ENCODE assay signal across 30 cellular contexts in genomic region chr15:79397264-79397663, GRCh38.
"Had no signal": no experiment of that assay in that cellular context is flagged by ENCODE, and none has a peak within 500 bp of the region (broad histone marks: within the 10 kb centered on the region; RNA-seq: fewer than 3 reads in every experiment).

No MANE protein-coding gene starts in this region.

- DNase-seq: activated effector memory CD4-positive, alpha-beta T cell treated with anti-CD3 and anti-CD28 coated beads, Interleukin-2, amount 50 U/mL, for 16 hours; activated effector memory CD4-positive, alpha-beta T cell treated with Interleukin-2 at 50 U/mL for 16 hours; activated gamma-delta T cell; activated gamma-delta T cell treated with Interleukin-2 at 50 U/mL for 16 hours; activated naive CD4-positive, alpha-beta T cell; activated naive CD4-positive, alpha-beta T cell treated with anti-CD3 and anti-CD28 coated beads for 36 hours; activated naive CD4-positive, alpha-beta T cell treated with anti-CD3 and anti-CD28 coated beads, Interleukin-2, amount 10 ng/mL, durations not matched to agents 7 days and 5 days; activated naive CD4-positive, alpha-beta T cell treated with anti-CD3 and anti-CD28 coated beads, Interleukin-2, amount 50 U/mL, for 16 hours; activated naive CD4-positive, alpha-beta T cell treated with Interleukin-2 at 50 U/mL for 16 hours; activated naive CD8-positive, alpha-beta T cell treated with anti-CD3 and anti-CD28 coated beads for 36 hours; activated naive CD8-positive, alpha-beta T cell treated with anti-CD3 and anti-CD28 coated beads, Interleukin-2, amount 10 ng/mL, durations not matched to agents 7 days and 5 days; activated naive CD8-positive, alpha-beta T cell treated with anti-CD3 and anti-CD28 coated beads, Interleukin-2, amount 50 U/mL, for 24 hours; activated T-cell treated with anti-CD3 and anti-CD28 coated beads, Interleukin-2, amount 50 U/mL, for 1 hour; activated T-cell treated with anti-CD3 and anti-CD28 coated beads, Interleukin-2, amount 50 U/mL, for 24 hours; activated T-cell treated with anti-CD3 and anti-CD28 coated beads, Interleukin-2, amount 50 U/mL, for 4 hours; activated T-cell treated with anti-CD3 and anti-CD28 coated beads, Interleukin-2, amount 50 U/mL, for 48 hours; activated T-cell treated with anti-CD3 and anti-CD28 coated beads, Interleukin-2, amount 50 U/mL, for 72 hours; adrenal gland; amniotic stem cell; amygdala; anterior cingulate cortex; aorta; body of pancreas; brain microvascular endothelial cell; caudate nucleus; central memory CD4-positive, alpha-beta T cell; cerebellar nuclear complex had no signal

- H3K27me3 ChIP-seq: adrenal gland, ascending aorta, body of pancreas, brain microvascular endothelial cell, breast epithelium, cardiac muscle cell had no signal

- H3K4me1 ChIP-seq: body of pancreas, breast epithelium had no signal

- H3K4me3 ChIP-seq: adrenal gland, ascending aorta, body of pancreas, breast epithelium, cardiac muscle cell had no signal

- H3K27ac ChIP-seq: adrenal gland, ascending aorta, body of pancreas, brain microvascular endothelial cell, breast epithelium, cardiac muscle cell had no signal

- H3K36me3 ChIP-seq: adrenal gland, ascending aorta, brain microvascular endothelial cell, breast epithelium, cardiac muscle cell had no signal

- H3K9me3 ChIP-seq: adrenal gland, ascending aorta, body of pancreas, breast epithelium had no signal
